13 cellular contexts compared by ENCODE assay signal in genomic region chr6:139640453-139640852, GRCh38.
DNase-seq lines count a peak whose midpoint lies in the region; ATAC-seq and TF ChIP-seq lines count a peak whose summit lies in the region.
"Had no signal": no experiment of that assay in that cellular context is flagged by ENCODE, and none has a peak within 500 bp of the region (broad histone marks: within the 10 kb centered on the region; RNA-seq: fewer than 3 reads in every experiment).

No MANE protein-coding gene starts in this region.

- no peaks in the 10 kb centered on the region for H3K36me3 ChIP-seq in BLaER1
- H3K36me3 ChIP-seq in colonic mucosa: no peaks in the 10 kb centered on the region

- no peaks in the 10 kb centered on the region for H4K20me1 ChIP-seq in BLaER1

- ATAC-seq in GM19455 (IDR thresholded peaks at IDR 0.05; ENCODE audit: unreplicated experiment): peak; percentile 92
- ATAC-seq in HG03095 (IDR thresholded peaks at IDR 0.05; ENCODE audit: unreplicated experiment): peak; percentile 92
- ATAC-seq: A549; activated naive CD8-positive, alpha-beta T cell treated with anti-CD3 and anti-CD28 coated beads, Interleukin-2, amount 50 U/mL, for 24 hours; foreskin keratinocyte had no signal

- H3K4me2 ChIP-seq in BLaER1: peak overlapping the region; percentile 60
- H3K4me2 ChIP-seq: A549 had no signal

- DNase-seq in RPMI7951 (ENCODE audit: low read depth): peak; percentile 38
- no peak for DNase-seq in colonic mucosa
- no peak for DNase-seq in kidney tubule cell (ENCODE audit: low spot score)
- DNase-seq in NCI-H2029 treated with DMSO at 0.1 percent for 48 hours (lab: John Stamatoyannopoulos, UW): no peak
- DNase-seq in NCI-H2029 (lab: John Stamatoyannopoulos, UW): no peak
- DNase-seq: activated naive CD8-positive, alpha-beta T cell treated with anti-CD3 and anti-CD28 coated beads, Interleukin-2, amount 50 U/mL, for 24 hours; foreskin keratinocyte; NCI-H1694; nephron progenitor cell had no signal

- H3K9ac ChIP-seq in BLaER1 (no peak overlapping the region), colonic mucosa (ENCODE audit: low read depth in 2 of 2, low read length in 2 of 2) (no peak overlapping the region)

- H3K27me3 ChIP-seq in BLaER1: no peaks in the 10 kb centered on the region
- no peaks in the 10 kb centered on the region for H3K27me3 ChIP-seq in colonic mucosa
- H3K27me3 ChIP-seq: foreskin keratinocyte had no signal

- intact Hi-C loops in colonic mucosa (cut with DNase I): no loop called here

- no peak for TF ChIP-seq CTCF in colonic mucosa (IDR thresholded peaks at IDR 0.05)

- H3K4me3 ChIP-seq in BLaER1: no peak overlapping the region
- no peak overlapping the region for H3K4me3 ChIP-seq in colonic mucosa
- H3K4me3 ChIP-seq: A549 had no signal

- H3K9me3 ChIP-seq in BLaER1 (no peaks in the 10 kb centered on the region), colonic mucosa (no peaks in the 10 kb centered on the region)
- H3K9me3 ChIP-seq: A549 had no signal

- H3K4me1 ChIP-seq in BLaER1 (peaks cover 21% of the 10 kb centered on the region), colonic mucosa (no peaks in the 10 kb centered on the region)
- H3K4me1 ChIP-seq: A549 had no signal

- H3K27ac ChIP-seq in BLaER1 (no peak overlapping the region), colonic mucosa (no peak overlapping the region)
- H3K27ac ChIP-seq: A549, foreskin keratinocyte had no signal
